In the genomic region with DNA sequence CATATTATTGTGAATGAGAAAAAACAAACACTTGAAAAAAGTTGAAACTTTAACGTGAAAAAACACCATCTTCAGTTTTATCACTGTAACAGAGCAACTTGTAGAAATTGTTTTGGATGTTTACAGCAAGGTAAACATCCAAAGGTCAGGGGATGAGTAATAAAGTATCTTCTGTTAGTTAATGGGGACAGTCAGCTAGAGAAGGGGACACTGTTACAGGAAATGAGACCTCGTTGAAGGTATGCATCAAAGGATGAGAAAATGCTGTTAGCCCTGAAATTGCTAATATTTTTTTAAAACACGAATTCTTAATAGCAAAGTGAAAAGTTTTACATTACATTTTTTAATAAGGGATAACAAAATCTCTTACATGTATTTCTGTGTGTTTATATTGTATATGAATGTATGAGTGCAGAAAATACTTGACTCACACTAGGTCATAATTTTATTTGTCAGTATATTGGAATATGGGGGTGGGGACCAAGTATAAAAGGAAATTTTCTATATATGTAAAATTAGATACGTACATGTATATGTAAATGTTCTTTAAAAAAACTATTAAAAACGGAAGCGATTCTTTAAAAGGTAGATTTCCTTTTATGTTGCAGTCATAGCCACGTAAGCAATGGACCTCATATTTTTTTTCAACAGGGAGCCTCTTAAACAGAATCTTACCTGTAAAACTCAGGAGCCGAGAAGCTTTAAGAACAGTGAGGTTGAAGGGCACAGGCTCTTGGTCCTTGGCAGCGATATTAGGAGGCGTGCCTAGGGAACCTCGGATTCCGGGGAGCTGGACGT, we compare ENCODE assay signal across 12 cellular contexts. TPM values are rescaled to one million over a fixed set of nuclear protein-coding genes. Genes with fewer than 3 reads are reported as not detected.
DNase-seq lines count a peak whose midpoint lies in the region; ATAC-seq and TF ChIP-seq lines count a peak whose summit lies in the region.
"Had no signal": no experiment of that assay in that cellular context is flagged by ENCODE, and none has a peak within 500 bp of the region (broad histone marks: within the 10 kb centered on the region; RNA-seq: fewer than 3 reads in every experiment).

No MANE protein-coding gene starts in this region.

- H3K4me3 ChIP-seq in IMR-90 (ENCODE audit: insufficient read depth, low read depth, low read length), result no peak overlapping the region
- peak overlapping the region in 1 of 8 donors; percentile 23 for H3K4me3 ChIP-seq in spleen
- H3K4me3 ChIP-seq in left lung, result no peak overlapping the region
- H3K4me3 ChIP-seq: SJSA1, smooth muscle cell had no signal

- H3K9me3 ChIP-seq in IMR-90 (ENCODE audit: control insufficient read depth, insufficient read depth, low read length) (no peaks in the 10 kb centered on the region), spleen (no peaks in the 10 kb centered on the region), left lung (no peaks in the 10 kb centered on the region)

- H2AK9ac ChIP-seq in IMR-90 (replicated peaks; ENCODE audit: low read depth, low read length, poor library complexity), result no peak overlapping the region

- no peak for TF ChIP-seq RAD21 in IMR-90 (IDR thresholded peaks at IDR 0.05; ENCODE audit: low read length)

- H3K18ac ChIP-seq in IMR-90 (ENCODE audit: low read depth, low read length), result no peak overlapping the region

- H4K5ac ChIP-seq in IMR-90 (ENCODE audit: low read depth, low read length), result no peak overlapping the region

- peaks cover 85% of the 10 kb centered on the region for H3K36me3 Mint-ChIP-seq in activated T-cell treated with anti-CD3 and anti-CD28 coated beads, Interleukin-2, amount 50 U/mL, for 24 hours (ENCODE audit: low read depth)
- peaks cover 73% of the 10 kb centered on the region for H3K36me3 Mint-ChIP-seq in activated T-helper 17 cell treated with anti-CD3 and anti-CD28 coated beads, Interleukin-2, amount 50 U/mL, for 72 hours (ENCODE audit: low read depth)

- in situ Hi-C loops in IMR-90 (cut with MboI; ENCODE audit: low sequenced_read_pairs), result no loop called here

- H3K9ac ChIP-seq in IMR-90 (ENCODE audit: low read depth, low read length), result no peak overlapping the region

- peak overlapping the region; percentile 69; the same call in 1 of the 2 replicates for H3K4me2 ChIP-seq in IMR-90 (ENCODE audit: low read depth, low read length)
- H3K4me2 ChIP-seq: smooth muscle cell had no signal

- H3K9me1 ChIP-seq in IMR-90 (ENCODE audit: insufficient read depth, low read length), result peaks cover 5% of the 10 kb centered on the region; the same call in 1 of the 2 replicates

- dilution Hi-C loops in IMR-90 (cut with HindIII; ENCODE audit: low sequenced_read_pairs, unreplicated experiment), result no loop called here

- no peak overlapping the region; the same call in 1 of the 2 replicates for H2BK120ac ChIP-seq in IMR-90 (ENCODE audit: low read depth, low read length)

- H3K36me3 ChIP-seq in IMR-90 (ENCODE audit: control insufficient read depth, insufficient read depth, low read length) (0 out of 2 replicates have a peak, but pooled peaks cover 2% of the 10 kb centered on the region), spleen (peaks cover 0 to 8% (median 0%) of the 10 kb centered on the region in 6 donors), left lung (peaks cover 0 to 3% of the 10 kb centered on the region in 2 donors)

- intact Hi-C loops in IMR-90 (cut with micrococcal nuclease), result loop anchor here (5.0 kb wide), 2 partner anchors 33 to 53 kb away; no protein-coding TSS in a partner anchor
- intact Hi-C loops in spleen (cut with DNase I; ENCODE audit: low total_unique reads), result no loop called here
- intact Hi-C loops in left lung (cut with DNase I), result loop anchor here in 1 of 2 donors (10.0 kb wide), 1 partner anchor 136 kb away; no protein-coding TSS in a partner anchor

- no peak overlapping the region; the same call in 1 of the 2 replicates for H3K14ac ChIP-seq in IMR-90 (replicated peaks; ENCODE audit: low read depth, low read length)

- no peak overlapping the region for H3K23ac ChIP-seq in IMR-90 (ENCODE audit: low read depth, low read length)

- POLR2A ChIA-PET in IMR-90 (lab: Charles Lee; ENCODE audit: unreplicated experiment), result no interaction called here

- H3K27me3 ChIP-seq in IMR-90 (ENCODE audit: control insufficient read depth, insufficient read depth, low read length) (no peaks in the 10 kb centered on the region), spleen (replicated peaks in 1 of 7) (no peaks in the 10 kb centered on the region), left lung (no peaks in the 10 kb centered on the region)
- H3K27me3 ChIP-seq: SJSA1 had no signal

- no peak overlapping the region for H2AK5ac ChIP-seq in IMR-90 (ENCODE audit: low read depth, low read length)

- TF ChIP-seq CTCF in IMR-90 (conservative IDR thresholded peaks at IDR 0.05; ENCODE audit: low read depth, low read length) (no peak), spleen (IDR thresholded peaks at IDR 0.05 in 8 of 11, conservative IDR thresholded peaks at IDR 0.05 in 3 of 11) (no peak), left lung (IDR thresholded peaks at IDR 0.05) (no peak)

- H2BK5ac ChIP-seq in IMR-90 (ENCODE audit: low read depth, low read length, poor library complexity, severe bottlenecking), result peak overlapping the region; percentile 60

- H4K91ac ChIP-seq in IMR-90 (ENCODE audit: insufficient read depth, low read depth, low read length), result no peak overlapping the region

- no peak overlapping the region; the same call in 1 of the 2 replicates for H3K27ac ChIP-seq in IMR-90 (ENCODE audit: insufficient read depth, low read length)
- H3K27ac ChIP-seq in spleen, result peak overlapping the region; percentile 2 to 100 (median 98)
- no peak overlapping the region for H3K27ac ChIP-seq in left lung
- H3K27ac ChIP-seq: SJSA1 had no signal

- no peak overlapping the region for H3K56ac ChIP-seq in IMR-90 (ENCODE audit: extremely low read depth, insufficient read depth, low read length)

- no peaks in the 10 kb centered on the region for H3K9me3 Mint-ChIP-seq in activated T-cell treated with anti-CD3 and anti-CD28 coated beads, Interleukin-2, amount 50 U/mL, for 24 hours
- no peaks in the 10 kb centered on the region for H3K9me3 Mint-ChIP-seq in activated T-helper 17 cell treated with anti-CD3 and anti-CD28 coated beads, Interleukin-2, amount 50 U/mL, for 72 hours

- H4K20me1 ChIP-seq in IMR-90 (ENCODE audit: insufficient read depth, low read length), result no peaks in the 10 kb centered on the region

- H3K4me1 Mint-ChIP-seq in activated T-cell treated with anti-CD3 and anti-CD28 coated beads, Interleukin-2, amount 50 U/mL, for 24 hours (ENCODE audit: low read depth), result peaks cover 72% of the 10 kb centered on the region
- peaks cover 33% of the 10 kb centered on the region for H3K4me1 Mint-ChIP-seq in activated T-helper 17 cell treated with anti-CD3 and anti-CD28 coated beads, Interleukin-2, amount 50 U/mL, for 72 hours

- no peak for ATAC-seq in IMR-90 (ENCODE audit: low read depth)
- ATAC-seq in activated T-helper 17 cell treated with anti-CD3 and anti-CD28 coated beads, Interleukin-2, amount 50 U/mL, for 72 hours (replicated peaks), result no peak
- no peak for ATAC-seq in GM21737 (IDR thresholded peaks at IDR 0.05; ENCODE audit: unreplicated experiment)
- ATAC-seq in left lung, result no peak
- ATAC-seq in HG02798 (IDR thresholded peaks at IDR 0.05; ENCODE audit: poor library complexity, unreplicated experiment), result no peak

- H4K8ac ChIP-seq in IMR-90 (ENCODE audit: low read depth in 2 of 2, low read length in 2 of 2), result peak overlapping the region; percentile 48 to 58; a peak in 1 of 4 replicates

- H3K4me3 Mint-ChIP-seq in activated T-cell treated with anti-CD3 and anti-CD28 coated beads, Interleukin-2, amount 50 U/mL, for 24 hours, result peak overlapping the region; percentile 90
- H3K4me3 Mint-ChIP-seq in activated T-helper 17 cell treated with anti-CD3 and anti-CD28 coated beads, Interleukin-2, amount 50 U/mL, for 72 hours, result peak overlapping the region; percentile 98

- H2AFZ ChIP-seq in IMR-90 (replicated peaks; ENCODE audit: low read length, poor library complexity), result no peak overlapping the region

- no CpG with 5 or more reads among the region's 13 CpGs for WGBS in IMR-90 (ENCODE audit: extremely low coverage in 2 of 2, insufficient read length in 1 of 2), 2 experiments
- 78 to 86% (median 80%) methylated on average over 13 of the region's 13 CpGs for WGBS in spleen, 5 donors

- H2BK20ac ChIP-seq in IMR-90 (ENCODE audit: low read depth, low read length), result no peak overlapping the region; the same call in 1 of the 2 replicates

- no peak overlapping the region for H3K4ac ChIP-seq in IMR-90 (ENCODE audit: low read depth, low read length)

- TF ChIP-seq POLR2A in IMR-90 (IDR thresholded peaks at IDR 0.05; ENCODE audit: low read depth, low read length), result no peak
- TF ChIP-seq POLR2A in spleen (IDR thresholded peaks at IDR 0.05), result no peak

- CTCF ChIA-PET in IMR-90 (lab: Yijun Ruan, JAX), result no interaction called here

- 0 out of 3 replicates have a peak overlapping the region, but pooled peaks have one; percentile 21 for H2BK15ac ChIP-seq in IMR-90 (ENCODE audit: low read depth, low read length)

- H3K4me1 ChIP-seq in IMR-90 (ENCODE audit: control insufficient read depth, insufficient read depth, low read length) (peaks cover 2% of the 10 kb centered on the region; the same call in 1 of the 2 replicates), spleen (peaks cover 17 to 87% (median 57%) of the 10 kb centered on the region in 6 donors), left lung (peaks cover 4 to 33% of the 10 kb centered on the region in 2 donors)

- no peak for DNase-seq in activated T-cell treated with anti-CD3 and anti-CD28 coated beads, Interleukin-2, amount 50 U/mL, for 24 hours
- DNase-seq in activated T-cell treated with anti-CD3 and anti-CD28 coated beads for 4 hours, result no peak
- DNase-seq in IMR-90, result no peak
- no peak for DNase-seq in spleen
- DNase-seq in left lung, result no peak
- DNase-seq: activated CD4-positive, alpha-beta T cell treated with anti-CD3 and anti-CD28 coated beads, Interleukin-2, amount 50 U/mL, for 4 hours; NCI-H2171 had no signal

- peaks cover 27 to 42% of the 10 kb centered on the region in 2 experiments for H3K79me1 ChIP-seq in IMR-90 (ENCODE audit: low read depth in 1 of 2, low read length in 2 of 2)

- no TSS peak for BruUV-seq in IMR-90 (replicated peaks; lab: Mats Ljungman, UMichigan)

- H3K27me3 Mint-ChIP-seq in activated T-cell treated with anti-CD3 and anti-CD28 coated beads, Interleukin-2, amount 50 U/mL, for 24 hours, result no peaks in the 10 kb centered on the region
- H3K27me3 Mint-ChIP-seq in activated T-helper 17 cell treated with anti-CD3 and anti-CD28 coated beads, Interleukin-2, amount 50 U/mL, for 72 hours, result no peaks in the 10 kb centered on the region

- H3K27ac Mint-ChIP-seq in activated T-cell treated with anti-CD3 and anti-CD28 coated beads, Interleukin-2, amount 50 U/mL, for 24 hours, result peak overlapping the region; percentile 99
- H3K27ac Mint-ChIP-seq in activated T-helper 17 cell treated with anti-CD3 and anti-CD28 coated beads, Interleukin-2, amount 50 U/mL, for 72 hours, result peak overlapping the region; percentile 95

RNA-seq across cellular contexts. Expression of a gene that starts 3.1 kb away (rescaled TPM):
- 11.9 and 14.0 TPM in 2 replicates for total RNA-seq in IMR-90 (2012; rRNA removed)
- 9.3 and 9.7 TPM in 2 replicates for polyA plus RNA-seq in IMR-90 (2012; rRNA removed)
- 4.0 and 4.1 TPM in 2 replicates for polyA plus RNA-seq in IMR-90 (2012; cell fraction: cytosol; rRNA removed)
- polyA plus RNA-seq in IMR-90 (2012; cell fraction: nucleus; rRNA removed; ENCODE audit: low replicate concordance), result 3.8 and 8.8 TPM in 2 replicates
- total RNA-seq in activated T-helper 17 cell treated with anti-CD3 and anti-CD28 coated beads, Interleukin-2, amount 50 U/mL, for 72 hours, result 10 to 100 TPM; 35.5 to 57.1 TPM
- total RNA-seq in spleen, result 10 to 100 TPM; 27.1 to 67.5 (median 51.2) TPM
- polyA plus RNA-seq in spleen, result 1 to 10 TPM; 6.1 to 8.0 (median 7.6) TPM
- total RNA-seq in left lung, result 10 to 100 TPM; 33.3 to 40.1 TPM

RNA-seq across cellular contexts. Expression of a gene that starts 39.3 kb away (rescaled TPM):
- total RNA-seq in IMR-90 (2012; rRNA removed) (21.1 and 29.4 TPM in 2 replicates), spleen (10 to 100 TPM in 2 of 7 donors, 1 to 10 TPM in 5; 6.2 to 11.6 (median 9.3) TPM), left lung (10 to 100 TPM; 13.3 to 15.9 TPM)
- polyA plus RNA-seq in IMR-90 (2012; rRNA removed) (37.1 and 44.5 TPM in 2 replicates), spleen (1 to 10 TPM in 2 of 3 donors, under 1 TPM in 1; 0.89 to 1.5 (median 1.2) TPM)
- polyA plus RNA-seq in IMR-90 (2012; cell fraction: cytosol; rRNA removed), result 15.4 and 40.6 TPM in 2 replicates
- 20.3 and 39.6 TPM in 2 replicates for polyA plus RNA-seq in IMR-90 (2012; cell fraction: nucleus; rRNA removed; ENCODE audit: low replicate concordance)
- 1 to 10 TPM in 1 of 2 donors, under 1 TPM in 1; 0.77 to 2.1 TPM for total RNA-seq in activated T-helper 17 cell treated with anti-CD3 and anti-CD28 coated beads, Interleukin-2, amount 50 U/mL, for 72 hours

Comparison
In these comparisons a context has a peak if more than half of its experiments do, and no peak if none do; other contexts are left out.
1. H3K27ac ChIP-seq: peak in spleen (8 of 8); none in IMR-90 (single experiment) and left lung (0 of 2).